Comparison of ENCODE assay signal across 19 cellular contexts in genomic region chr1:153932593-153933131, GRCh38.
"Had no signal": no experiment of that assay in that cellular context is flagged by ENCODE, and none has a peak within 500 bp of the region (broad histone marks: within the 10 kb centered on the region; RNA-seq: fewer than 3 reads in every experiment).

No MANE protein-coding gene starts in this region.

- H3K27ac Mint-ChIP-seq: activated T-helper 17 cell treated with anti-CD3 and anti-CD28 coated beads, Interleukin-2, amount 50 U/mL, for 72 hours; natural killer cell treated with Interleukin-12 subunit alpha and Interleukin-12 subunit beta and Interleukin-15 and Interleukin-18, amount 100 ng/mL, for 72 hours; stimulated activated naive CD8-positive, alpha-beta T cell treated with anti-CD3 and anti-CD28 coated beads, Interleukin-15, Interleukin-2, amounts not matched to agents 100 ng/mL and 50 ng/mL, for 24 hours had no signal

- H3K9me3 Mint-ChIP-seq: activated T-helper 17 cell treated with anti-CD3 and anti-CD28 coated beads, Interleukin-2, amount 50 U/mL, for 72 hours; immature natural killer cell; natural killer cell treated with Interleukin-12 subunit alpha and Interleukin-12 subunit beta and Interleukin-15 and Interleukin-18, amount 100 ng/mL, for 72 hours; stimulated activated naive CD8-positive, alpha-beta T cell treated with anti-CD3 and anti-CD28 coated beads, Interleukin-15, Interleukin-2, amounts not matched to agents 100 ng/mL and 50 ng/mL, for 24 hours had no signal

- DNase-seq: activated CD4-positive, alpha-beta T cell treated with anti-CD3 and anti-CD28 coated beads for 1 hour; activated naive CD4-positive, alpha-beta T cell treated with Interleukin-2 at 50 U/mL for 16 hours; activated T-cell treated with anti-CD3 and anti-CD28 coated beads for 4 hours; cortex of kidney; effector CD4-positive, alpha-beta T cell; immature natural killer cell; lower lobe of right lung; nucleus accumbens; retina; stimulated activated CD4-positive, alpha-beta T cell treated with anti-CD3 and anti-CD28 coated beads, Interleukin-12 subunit alpha, Interleukin-12 subunit beta, amount 100 ng/mL, for 4 hours; stimulated activated CD4-positive, alpha-beta T cell treated with anti-CD3 and anti-CD28 coated beads, Interleukin-2, amount 100 ng/mL, for 24 hours; SW 1271; T-helper 2 cell; trophoblast cell had no signal

- H3K4me1 Mint-ChIP-seq: activated T-helper 17 cell treated with anti-CD3 and anti-CD28 coated beads, Interleukin-2, amount 50 U/mL, for 72 hours had no signal

- H3K27me3 Mint-ChIP-seq: activated T-helper 17 cell treated with anti-CD3 and anti-CD28 coated beads, Interleukin-2, amount 50 U/mL, for 72 hours; natural killer cell treated with Interleukin-12 subunit alpha and Interleukin-12 subunit beta and Interleukin-15 and Interleukin-18, amount 100 ng/mL, for 72 hours; stimulated activated naive CD8-positive, alpha-beta T cell treated with anti-CD3 and anti-CD28 coated beads, Interleukin-15, Interleukin-2, amounts not matched to agents 100 ng/mL and 50 ng/mL, for 24 hours had no signal

- ATAC-seq: activated T-helper 17 cell treated with anti-CD3 and anti-CD28 coated beads, Interleukin-2, amount 50 U/mL, for 72 hours; lower lobe of right lung; natural killer cell treated with Interleukin-12 subunit alpha and Interleukin-12 subunit beta and Interleukin-15 and Interleukin-18, amount 100 ng/mL, for 72 hours had no signal

- H3K9me3 ChIP-seq: ascending aorta, lower lobe of right lung had no signal

- H3K27me3 ChIP-seq: ascending aorta had no signal

- H3K4me1 ChIP-seq: ascending aorta had no signal

- H3K4me3 Mint-ChIP-seq: activated T-helper 17 cell treated with anti-CD3 and anti-CD28 coated beads, Interleukin-2, amount 50 U/mL, for 72 hours; immature natural killer cell; natural killer cell treated with Interleukin-12 subunit alpha and Interleukin-12 subunit beta and Interleukin-15 and Interleukin-18, amount 100 ng/mL, for 72 hours; stimulated activated naive CD8-positive, alpha-beta T cell treated with anti-CD3 and anti-CD28 coated beads, Interleukin-15, Interleukin-2, amounts not matched to agents 100 ng/mL and 50 ng/mL, for 24 hours had no signal

- H3K4me3 ChIP-seq: ascending aorta, lower lobe of right lung had no signal

- H3K27ac ChIP-seq: ascending aorta, lower lobe of right lung, VCaP had no signal
